8 cellular contexts compared by ENCODE assay signal in genomic region chr2:111117666-111118454, GRCh38. TPM values are rescaled to one million over a fixed set of nuclear protein-coding genes. Genes with fewer than 3 reads are reported as not detected.
DNase-seq lines count a peak whose midpoint lies in the region; ATAC-seq and TF ChIP-seq lines count a peak whose summit lies in the region.

No MANE protein-coding gene starts in this region.

- DNase-seq in A673 (ENCODE audit: low spot score) (peak; percentile 83), HT1080 (ENCODE audit: low read depth) (peak; percentile 48), fibroblast of pulmonary artery (ENCODE audit: low read depth) (peak; percentile 62), COLO668 (lab: John Stamatoyannopoulos, UW; ENCODE audit: unreplicated experiment) (no peak)
- DNase-seq in activated CD8-positive, alpha-beta T cell treated with anti-CD3 and anti-CD28 coated beads, Interleukin-2, amount 10 ng/mL, durations not matched to agents 7 days and 5 days, result no peak

- H3K27me3 Mint-ChIP-seq in activated CD8-positive, alpha-beta T cell treated with anti-CD3 and anti-CD28 coated beads, Interleukin-2, amount 10 ng/mL, durations not matched to agents 7 days and 5 days (ENCODE audit: low read depth), result peaks cover 50% of the 10 kb centered on the region

- no peak for TF ChIP-seq EP300 in neural cell (conservative IDR thresholded peaks at IDR 0.05; ENCODE audit: poor library complexity, severe bottlenecking)

- peaks cover 6% of the 10 kb centered on the region for H3K4me1 ChIP-seq in A673 (ENCODE audit: insufficient read depth, low read length, poor library complexity, severe bottlenecking)
- H3K4me1 ChIP-seq in urinary bladder (ENCODE audit: insufficient read depth), result no peaks in the 10 kb centered on the region

- no peak overlapping the region for H3K27ac ChIP-seq in A673 (ENCODE audit: low read depth, low read length, poor library complexity, severe bottlenecking)
- no peak overlapping the region for H3K27ac ChIP-seq in neural cell (ENCODE audit: low read length)
- no peak overlapping the region for H3K27ac ChIP-seq in urinary bladder (ENCODE audit: low read depth)

- H3K4me3 ChIP-seq in A673 (ENCODE audit: low read depth, low read length, poor library complexity, severe bottlenecking) (peak overlapping the region; percentile 47), fibroblast of pulmonary artery (replicated peaks; ENCODE audit: low read depth, low read length) (peak overlapping the region; percentile 55), neural cell (ENCODE audit: low read length) (peak overlapping the region; percentile 63), urinary bladder (ENCODE audit: low read depth, low read length) (peak overlapping the region; percentile 16)

- intact Hi-C loops in A673 (cut with micrococcal nuclease; ENCODE audit: unreplicated experiment), result loop anchor here (2.0 to 5.0 kb wide), 2 partner anchors 339 to 581 kb away; no protein-coding TSS in a partner anchor

- H3K9ac ChIP-seq in neural cell (ENCODE audit: low read length), result peak overlapping the region; percentile 9

- no peaks in the 10 kb centered on the region for H3K9me3 Mint-ChIP-seq in activated CD8-positive, alpha-beta T cell treated with anti-CD3 and anti-CD28 coated beads, Interleukin-2, amount 10 ng/mL, durations not matched to agents 7 days and 5 days (ENCODE audit: insufficient read depth)

- no peak overlapping the region for H3K4me2 ChIP-seq in neural cell (ENCODE audit: low read length)

- peaks cover 1% of the 10 kb centered on the region for H3K36me3 Mint-ChIP-seq in activated CD8-positive, alpha-beta T cell treated with anti-CD3 and anti-CD28 coated beads, Interleukin-2, amount 10 ng/mL, durations not matched to agents 7 days and 5 days (ENCODE audit: low read depth)

- H3K79me2 ChIP-seq in neural cell (replicated peaks; ENCODE audit: insufficient read depth, low read length), result no peaks in the 10 kb centered on the region

- ATAC-seq in activated CD8-positive, alpha-beta T cell treated with anti-CD3 and anti-CD28 coated beads, Interleukin-2, amount 10 ng/mL, durations not matched to agents 7 days and 5 days, result no peak
- no peak for ATAC-seq in GM19328 (IDR thresholded peaks at IDR 0.05; ENCODE audit: unreplicated experiment)

- H4K20me1 ChIP-seq in neural cell (ENCODE audit: insufficient read depth), result no peaks in the 10 kb centered on the region

- H3K27me3 ChIP-seq in A673 (replicated peaks; ENCODE audit: insufficient read depth, low read depth, low read length, poor library complexity) (peaks cover 23% of the 10 kb centered on the region), neural cell (ENCODE audit: insufficient read depth, low read depth, low read length) (peaks cover 58% of the 10 kb centered on the region)

- peak overlapping the region; percentile 6 for H3K27ac Mint-ChIP-seq in activated CD8-positive, alpha-beta T cell treated with anti-CD3 and anti-CD28 coated beads, Interleukin-2, amount 10 ng/mL, durations not matched to agents 7 days and 5 days

- 5% methylated on average over 58 of the region's 58 CpGs for WGBS in urinary bladder

- H3K9me3 ChIP-seq in A673 (ENCODE audit: low read depth, low read length, poor library complexity, severe bottlenecking) (no peaks in the 10 kb centered on the region), neural cell (ENCODE audit: low read length) (no peaks in the 10 kb centered on the region)

- H3K36me3 ChIP-seq in A673 (ENCODE audit: insufficient read depth, low read length, poor library complexity, severe bottlenecking), result no peaks in the 10 kb centered on the region
- H3K36me3 ChIP-seq in neural cell (ENCODE audit: insufficient read depth, low read length), result no peaks in the 10 kb centered on the region
- H3K36me3 ChIP-seq in urinary bladder (ENCODE audit: insufficient read depth), result no peaks in the 10 kb centered on the region

- TF ChIP-seq RAD21 in neural cell (conservative IDR thresholded peaks at IDR 0.05), result no peak

- CTCF ChIA-PET in A673 (lab: Charles Lee), result interaction anchor here (0.6 to 1.3 kb wide), 7 partner anchors 50 to 581 kb away, joined by 3 to 19 read pairs (median 3); no protein-coding TSS in a partner anchor
- CTCF ChIA-PET in activated CD8-positive, alpha-beta T cell treated with anti-CD3 and anti-CD28 coated beads, Interleukin-2, amount 10 ng/mL, durations not matched to agents 7 days and 5 days (lab: Charles Lee), result interaction anchor here (0.6 to 2.5 kb wide), 8 partner anchors 14 to 585 kb away, joined by 3 to 22 read pairs (median 3); no protein-coding TSS in a partner anchor

- peak overlapping the region; percentile 73 for H3K4me3 Mint-ChIP-seq in activated CD8-positive, alpha-beta T cell treated with anti-CD3 and anti-CD28 coated beads, Interleukin-2, amount 10 ng/mL, durations not matched to agents 7 days and 5 days

- H3F3A ChIP-seq in neural cell (ENCODE audit: insufficient read depth, low read length, poor library complexity, severe bottlenecking), result no peaks in the 10 kb centered on the region

- peaks cover 45% of the 10 kb centered on the region for H3K4me1 Mint-ChIP-seq in activated CD8-positive, alpha-beta T cell treated with anti-CD3 and anti-CD28 coated beads, Interleukin-2, amount 10 ng/mL, durations not matched to agents 7 days and 5 days (ENCODE audit: low read depth)

- POLR2A ChIA-PET in A673 (lab: Charles Lee; ENCODE audit: low non-redundant PET), result no interaction called here
- POLR2A ChIA-PET in activated CD8-positive, alpha-beta T cell treated with anti-CD3 and anti-CD28 coated beads, Interleukin-2, amount 10 ng/mL, durations not matched to agents 7 days and 5 days (lab: Charles Lee), result interaction anchor here (0.6 kb wide), 1 partner anchor 78 kb away, joined by 4 read pairs; no protein-coding TSS in a partner anchor

- no peaks in the 10 kb centered on the region for H3K9me2 ChIP-seq in neural cell (ENCODE audit: insufficient read depth, low read length)

- no TSS peak for BruUV-seq in A673 (replicated peaks; lab: Mats Ljungman, UMichigan)

- no peak for TF ChIP-seq CTCF in A673 (conservative IDR thresholded peaks at IDR 0.05; ENCODE audit: low read depth, low read length)
- TF ChIP-seq CTCF in fibroblast of pulmonary artery (IDR thresholded peaks at IDR 0.05; ENCODE audit: low read length, missing control alignments), result no peak
- TF ChIP-seq CTCF in neural cell (IDR thresholded peaks at IDR 0.05; ENCODE audit: poor library complexity, severe bottlenecking), result no peak

- H2AFZ ChIP-seq in neural cell (ENCODE audit: low read depth, low read length), result no peak overlapping the region

TF ChIP-seq in neural cell, 6 proteins besides CTCF, POLR2A, EP300 and RAD21:
- no peak for TF ChIP-seq REST (IDR thresholded peaks at IDR 0.05; ENCODE audit: borderline replicate concordance)
- peak; percentile 61 for TF ChIP-seq EZH2 (IDR thresholded peaks at IDR 0.05; ENCODE audit: borderline replicate concordance, insufficient read depth, low read length, poor library complexity, severe bottlenecking)
- TF ChIP-seq SMC3 (conservative IDR thresholded peaks at IDR 0.05; ENCODE audit: poor library complexity), result no peak

RNA-seq across cellular contexts. Expression of gene BCL2L11, which starts 2.9 kb away (rescaled TPM):
- total RNA-seq in A673 (2021) (12.0 and 12.6 TPM in 2 replicates), urinary bladder (10.2 TPM)
- 2.5 and 5.4 TPM in 2 replicates for total RNA-seq in HT1080 (2014; rRNA removed; shearing (Covaris generic))
- 4.8 and 6.9 TPM in 2 replicates for polyA plus RNA-seq in HT1080 (2015; cell fraction: cytosol; rRNA removed)
- 4.6 and 5.5 TPM in 2 replicates for polyA plus RNA-seq in HT1080 (2015; cell fraction: nucleus; rRNA removed)
- 10 to 100 TPM; 11.7 to 16.5 TPM for total RNA-seq in activated CD8-positive, alpha-beta T cell treated with anti-CD3 and anti-CD28 coated beads, Interleukin-2, amount 10 ng/mL, durations not matched to agents 7 days and 5 days
- polyA plus RNA-seq in neural cell (2.6 and 42.1 TPM in 2 replicates), urinary bladder (9.1 TPM)
- 9.7 and 11.0 TPM in 2 replicates for polyA minus RNA-seq in neural cell

Comparison
In these comparisons a context has a peak if more than half of its experiments do, and no peak if none do; other contexts are left out.
1. DNase-seq: peak in A673 (single experiment), HT1080 (single experiment) and fibroblast of pulmonary artery (single experiment); none in activated CD8-positive, alpha-beta T cell treated with anti-CD3 and anti-CD28 coated beads, Interleukin-2, amount 10 ng/mL, durations not matched to agents 7 days and 5 days (single experiment) and COLO668 (single experiment).
2. Peak in every context shown above with its lines, with median percentiles within 50 percentile points of each other: H3K4me3 ChIP-seq.